Comparison of ENCODE assay signal across 1 cellular context in the genomic region with DNA sequence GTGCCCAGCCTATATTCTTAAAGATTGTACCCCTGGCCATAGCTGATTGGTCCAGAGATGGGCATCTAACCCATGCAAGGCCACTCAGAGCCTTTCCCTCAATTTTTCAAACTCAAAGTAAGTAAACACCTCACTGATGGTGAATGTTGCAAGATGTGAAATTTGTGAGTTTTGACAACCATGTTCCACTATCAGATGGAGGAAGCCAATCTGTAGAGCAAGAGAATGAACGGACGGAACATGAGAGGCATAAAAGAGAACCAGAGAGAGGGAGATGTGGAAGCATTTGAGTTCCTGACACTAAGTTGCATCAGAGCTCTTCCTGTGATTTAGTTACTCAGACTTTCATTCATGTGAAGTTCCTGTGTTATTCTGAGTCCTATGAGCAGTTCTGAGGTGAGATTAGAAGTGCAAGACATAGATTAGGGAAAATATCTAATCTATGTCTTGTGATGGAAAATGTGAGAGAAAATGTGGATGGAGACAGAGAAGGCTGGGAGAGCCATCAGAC.
A peak's percentile ranks its signal among the peaks of the same experiment; 100 is the strongest.
TF ChIP-seq lines count a peak whose summit lies in the region.

No MANE protein-coding gene starts in this region.

TF ChIP-seq in K562, 482 proteins besides CTCF, POLR2A, EP300 and RAD21 (continued from another document and continues in another):
- TF ChIP-seq, protein P1, sequence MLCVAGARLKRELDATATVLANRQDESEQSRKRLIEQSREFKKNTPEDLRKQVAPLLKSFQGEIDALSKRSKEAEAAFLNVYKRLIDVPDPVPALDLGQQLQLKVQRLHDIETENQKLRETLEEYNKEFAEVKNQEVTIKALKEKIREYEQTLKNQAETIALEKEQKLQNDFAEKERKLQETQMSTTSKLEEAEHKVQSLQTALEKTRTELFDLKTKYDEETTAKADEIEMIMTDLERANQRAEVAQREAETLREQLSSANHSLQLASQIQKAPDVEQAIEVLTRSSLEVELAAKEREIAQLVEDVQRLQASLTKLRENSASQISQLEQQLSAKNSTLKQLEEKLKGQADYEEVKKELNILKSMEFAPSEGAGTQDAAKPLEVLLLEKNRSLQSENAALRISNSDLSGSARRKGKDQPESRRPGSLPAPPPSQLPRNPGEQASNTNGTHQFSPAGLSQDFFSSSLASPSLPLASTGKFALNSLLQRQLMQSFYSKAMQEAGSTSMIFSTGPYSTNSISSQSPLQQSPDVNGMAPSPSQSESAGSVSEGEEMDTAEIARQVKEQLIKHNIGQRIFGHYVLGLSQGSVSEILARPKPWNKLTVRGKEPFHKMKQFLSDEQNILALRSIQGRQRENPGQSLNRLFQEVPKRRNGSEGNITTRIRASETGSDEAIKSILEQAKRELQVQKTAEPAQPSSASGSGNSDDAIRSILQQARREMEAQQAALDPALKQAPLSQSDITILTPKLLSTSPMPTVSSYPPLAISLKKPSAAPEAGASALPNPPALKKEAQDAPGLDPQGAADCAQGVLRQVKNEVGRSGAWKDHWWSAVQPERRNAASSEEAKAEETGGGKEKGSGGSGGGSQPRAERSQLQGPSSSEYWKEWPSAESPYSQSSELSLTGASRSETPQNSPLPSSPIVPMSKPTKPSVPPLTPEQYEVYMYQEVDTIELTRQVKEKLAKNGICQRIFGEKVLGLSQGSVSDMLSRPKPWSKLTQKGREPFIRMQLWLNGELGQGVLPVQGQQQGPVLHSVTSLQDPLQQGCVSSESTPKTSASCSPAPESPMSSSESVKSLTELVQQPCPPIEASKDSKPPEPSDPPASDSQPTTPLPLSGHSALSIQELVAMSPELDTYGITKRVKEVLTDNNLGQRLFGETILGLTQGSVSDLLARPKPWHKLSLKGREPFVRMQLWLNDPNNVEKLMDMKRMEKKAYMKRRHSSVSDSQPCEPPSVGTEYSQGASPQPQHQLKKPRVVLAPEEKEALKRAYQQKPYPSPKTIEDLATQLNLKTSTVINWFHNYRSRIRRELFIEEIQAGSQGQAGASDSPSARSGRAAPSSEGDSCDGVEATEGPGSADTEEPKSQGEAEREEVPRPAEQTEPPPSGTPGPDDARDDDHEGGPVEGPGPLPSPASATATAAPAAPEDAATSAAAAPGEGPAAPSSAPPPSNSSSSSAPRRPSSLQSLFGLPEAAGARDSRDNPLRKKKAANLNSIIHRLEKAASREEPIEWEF (CRISPR knock-in tag; IDR thresholded peaks at IDR 0.05) = no peak
- TF ChIP-seq TRIM24 (IDR thresholded peaks at IDR 0.05) (peak; percentile 43 to 48; a peak in 2 of 4 replicates), ZNF175 (CRISPR knock-in tag; IDR thresholded peaks at IDR 0.05; ENCODE audit: low read depth) (peak; percentile 90), HEY1 (CRISPR knock-in tag; IDR thresholded peaks at IDR 0.05; ENCODE audit: borderline replicate concordance) (no peak), HOXB6 (CRISPR knock-in tag; IDR thresholded peaks at IDR 0.05; ENCODE audit: borderline replicate concordance) (no peak), PHF20 (IDR thresholded peaks at IDR 0.05; ENCODE audit: partially characterized antibody) (no peak), NFE2 (IDR thresholded peaks at IDR 0.05; ENCODE audit: low read depth) (no peak), RUNX1 (IDR thresholded peaks at IDR 0.05; ENCODE audit: low read depth) (no peak), ETV1 (tag; conservative IDR thresholded peaks at IDR 0.05; ENCODE audit: low read depth) (no peak), PYGO2 (tag; IDR thresholded peaks at IDR 0.05) (no peak), ZNF165 (CRISPR knock-in tag; IDR thresholded peaks at IDR 0.05; ENCODE audit: borderline replicate concordance) (no peak), ZNF57 (CRISPR knock-in tag; IDR thresholded peaks at IDR 0.05) (no peak), NR2F6 (CRISPR knock-in tag; IDR thresholded peaks at IDR 0.05) (no peak), RBBP5 (IDR thresholded peaks at IDR 0.05; ENCODE audit: borderline replicate concordance, insufficient read depth, low read length, poor library complexity, severe bottlenecking) (no peak), KAT8 (IDR thresholded peaks at IDR 0.05; ENCODE audit: low read depth) (no peak), MTA3 (IDR thresholded peaks at IDR 0.05; ENCODE audit: borderline replicate concordance) (no peak), ZNF584 (CRISPR knock-in tag; IDR thresholded peaks at IDR 0.05; ENCODE audit: low read depth) (peak; percentile 61), CEBPG (CRISPR knock-in tag; IDR thresholded peaks at IDR 0.05) (peak; percentile 42; the same call in 1 of the 2 replicates), CEBPG (tag; conservative IDR thresholded peaks at IDR 0.05 in 1 of 2, IDR thresholded peaks at IDR 0.05 in 1 of 2) (peak in 1 of 2 experiments; percentile 96; a peak in 2 of 4 replicates), CHCHD3 (CRISPR knock-in tag; IDR thresholded peaks at IDR 0.05) (no peak), MEIS2 (IDR thresholded peaks at IDR 0.05; ENCODE audit: partially characterized antibody) (no peak), CREM (IDR thresholded peaks at IDR 0.05; ENCODE audit: low read depth) (no peak)
- TF ChIP-seq, protein P2, sequence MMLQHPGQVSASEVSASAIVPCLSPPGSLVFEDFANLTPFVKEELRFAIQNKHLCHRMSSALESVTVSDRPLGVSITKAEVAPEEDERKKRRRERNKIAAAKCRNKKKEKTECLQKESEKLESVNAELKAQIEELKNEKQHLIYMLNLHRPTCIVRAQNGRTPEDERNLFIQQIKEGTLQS (IDR thresholded peaks at IDR 0.05) = peak; percentile 44; the same call in 1 of the 2 replicates
- TF ChIP-seq, protein P2 (CRISPR knock-in tag; conservative IDR thresholded peaks at IDR 0.05) = no peak
- TF ChIP-seq, protein P3, sequence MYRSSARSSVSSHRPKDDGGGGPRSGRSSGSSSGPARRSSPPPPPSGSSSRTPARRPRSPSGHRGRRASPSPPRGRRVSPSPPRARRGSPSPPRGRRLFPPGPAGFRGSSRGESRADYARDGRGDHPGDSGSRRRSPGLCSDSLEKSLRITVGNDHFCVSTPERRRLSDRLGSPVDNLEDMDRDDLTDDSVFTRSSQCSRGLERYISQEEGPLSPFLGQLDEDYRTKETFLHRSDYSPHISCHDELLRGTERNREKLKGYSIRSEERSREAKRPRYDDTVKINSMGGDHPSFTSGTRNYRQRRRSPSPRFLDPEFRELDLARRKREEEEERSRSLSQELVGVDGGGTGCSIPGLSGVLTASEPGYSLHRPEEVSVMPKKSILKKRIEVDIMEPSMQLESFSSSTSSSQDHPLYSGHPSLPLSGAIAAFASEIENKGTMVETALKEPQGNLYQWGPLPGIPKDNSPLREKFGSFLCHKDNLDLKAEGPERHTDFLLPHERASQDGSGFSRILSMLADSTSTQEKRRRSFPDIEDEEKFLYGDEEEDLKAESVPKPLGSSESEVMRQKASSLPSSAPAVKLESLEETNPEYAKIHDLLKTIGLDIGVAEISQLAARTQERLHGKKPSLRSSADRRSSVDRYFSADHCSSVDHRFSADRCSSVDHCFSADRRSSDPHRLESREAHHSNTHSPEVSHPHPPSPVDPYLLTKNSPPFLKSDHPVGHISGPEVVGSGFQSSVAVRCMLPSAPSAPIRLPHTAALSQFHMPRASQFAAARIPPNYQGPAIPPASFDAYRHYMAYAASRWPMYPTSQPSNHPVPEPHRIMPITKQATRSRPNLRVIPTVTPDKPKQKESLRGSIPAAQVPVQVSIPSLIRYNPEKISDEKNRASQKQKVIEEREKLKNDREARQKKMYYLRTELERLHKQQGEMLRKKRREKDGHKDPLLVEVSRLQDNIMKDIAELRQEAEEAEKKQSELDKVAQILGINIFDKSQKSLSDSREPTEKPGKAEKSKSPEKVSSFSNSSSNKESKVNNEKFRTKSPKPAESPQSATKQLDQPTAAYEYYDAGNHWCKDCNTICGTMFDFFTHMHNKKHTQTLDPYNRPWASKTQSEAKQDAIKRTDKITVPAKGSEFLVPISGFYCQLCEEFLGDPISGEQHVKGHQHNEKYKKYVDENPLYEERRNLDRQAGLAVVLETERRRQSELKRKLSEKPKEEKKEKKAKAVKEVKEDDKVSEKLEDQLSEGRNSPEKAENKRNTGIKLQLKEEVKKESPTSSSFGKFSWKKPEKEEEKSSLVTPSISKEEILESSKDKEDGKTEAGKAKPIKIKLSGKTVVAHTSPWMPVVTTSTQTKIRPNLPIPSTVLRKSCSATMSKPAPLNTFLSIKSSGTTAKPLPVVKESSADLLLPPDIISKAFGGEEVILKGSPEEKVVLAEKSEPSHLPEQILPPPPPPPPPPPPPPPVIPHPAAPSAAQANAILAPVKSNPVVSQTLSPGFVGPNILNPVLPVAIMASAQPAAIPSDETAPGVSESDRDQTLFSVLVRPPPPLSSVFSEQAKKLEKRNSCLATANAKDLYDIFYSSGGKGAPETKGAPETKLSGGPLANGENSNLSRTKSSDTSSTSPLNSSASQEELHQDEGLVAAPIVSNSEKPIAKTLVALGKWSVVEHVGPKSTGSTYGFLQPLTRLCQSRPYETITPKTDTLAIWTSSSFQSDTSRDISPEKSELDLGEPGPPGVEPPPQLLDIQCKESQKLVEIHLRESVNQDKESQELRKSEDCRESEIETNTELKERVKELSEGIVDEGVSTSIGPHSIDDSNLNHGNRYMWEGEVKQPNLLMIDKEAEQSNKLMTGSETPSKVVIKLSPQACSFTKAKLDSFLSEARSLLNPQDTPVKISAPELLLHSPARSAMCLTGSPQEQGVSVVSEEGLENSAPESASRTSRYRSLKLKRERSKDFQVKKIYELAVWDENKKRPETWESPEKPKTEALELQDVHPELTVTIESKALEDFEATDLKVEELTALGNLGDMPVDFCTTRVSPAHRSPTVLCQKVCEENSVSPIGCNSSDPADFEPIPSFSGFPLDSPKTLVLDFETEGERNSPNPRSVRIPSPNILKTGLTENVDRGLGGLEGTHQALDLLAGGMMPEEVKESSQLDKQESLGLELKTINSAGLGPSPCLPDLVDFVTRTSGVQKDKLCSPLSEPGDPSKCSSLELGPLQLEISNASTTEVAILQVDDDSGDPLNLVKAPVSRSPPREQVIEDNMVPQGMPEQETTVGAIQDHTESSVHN (IDR thresholded peaks at IDR 0.05; ENCODE audit: borderline replicate concordance in 1 of 2, low read depth in 1 of 2) = no peak
- TF ChIP-seq, protein P4, sequence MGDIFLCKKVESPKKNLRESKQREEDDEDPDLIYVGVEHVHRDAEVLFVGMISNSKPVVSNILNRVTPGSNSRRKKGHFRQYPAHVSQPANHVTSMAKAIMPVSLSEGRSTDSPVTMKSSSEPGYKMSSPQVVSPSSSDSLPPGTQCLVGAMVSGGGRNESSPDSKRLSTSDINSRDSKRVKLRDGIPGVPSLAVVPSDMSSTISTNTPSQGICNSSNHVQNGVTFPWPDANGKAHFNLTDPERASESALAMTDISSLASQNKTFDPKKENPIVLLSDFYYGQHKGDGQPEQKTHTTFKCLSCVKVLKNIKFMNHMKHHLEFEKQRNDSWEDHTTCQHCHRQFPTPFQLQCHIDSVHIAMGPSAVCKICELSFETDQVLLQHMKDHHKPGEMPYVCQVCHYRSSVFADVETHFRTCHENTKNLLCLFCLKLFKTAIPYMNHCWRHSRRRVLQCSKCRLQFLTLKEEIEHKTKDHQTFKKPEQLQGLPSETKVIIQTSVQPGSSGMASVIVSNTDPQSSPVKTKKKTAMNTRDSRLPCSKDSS (IDR thresholded peaks at IDR 0.05; ENCODE audit: low read depth, partially characterized antibody) = no peak
- TF ChIP-seq, protein P5, sequence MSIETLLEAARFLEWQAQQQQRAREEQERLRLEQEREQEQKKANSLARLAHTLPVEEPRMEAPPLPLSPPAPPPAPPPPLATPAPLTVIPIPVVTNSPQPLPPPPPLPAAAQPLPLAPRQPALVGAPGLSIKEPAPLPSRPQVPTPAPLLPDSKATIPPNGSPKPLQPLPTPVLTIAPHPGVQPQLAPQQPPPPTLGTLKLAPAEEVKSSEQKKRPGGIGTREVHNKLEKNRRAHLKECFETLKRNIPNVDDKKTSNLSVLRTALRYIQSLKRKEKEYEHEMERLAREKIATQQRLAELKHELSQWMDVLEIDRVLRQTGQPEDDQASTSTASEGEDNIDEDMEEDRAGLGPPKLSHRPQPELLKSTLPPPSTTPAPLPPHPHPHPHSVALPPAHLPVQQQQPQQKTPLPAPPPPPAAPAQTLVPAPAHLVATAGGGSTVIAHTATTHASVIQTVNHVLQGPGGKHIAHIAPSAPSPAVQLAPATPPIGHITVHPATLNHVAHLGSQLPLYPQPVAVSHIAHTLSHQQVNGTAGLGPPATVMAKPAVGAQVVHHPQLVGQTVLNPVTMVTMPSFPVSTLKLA (conservative IDR thresholded peaks at IDR 0.05) = no peak
- TF ChIP-seq, protein P6, sequence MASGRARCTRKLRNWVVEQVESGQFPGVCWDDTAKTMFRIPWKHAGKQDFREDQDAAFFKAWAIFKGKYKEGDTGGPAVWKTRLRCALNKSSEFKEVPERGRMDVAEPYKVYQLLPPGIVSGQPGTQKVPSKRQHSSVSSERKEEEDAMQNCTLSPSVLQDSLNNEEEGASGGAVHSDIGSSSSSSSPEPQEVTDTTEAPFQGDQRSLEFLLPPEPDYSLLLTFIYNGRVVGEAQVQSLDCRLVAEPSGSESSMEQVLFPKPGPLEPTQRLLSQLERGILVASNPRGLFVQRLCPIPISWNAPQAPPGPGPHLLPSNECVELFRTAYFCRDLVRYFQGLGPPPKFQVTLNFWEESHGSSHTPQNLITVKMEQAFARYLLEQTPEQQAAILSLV (tag; IDR thresholded peaks at IDR 0.05) = no peak
- TF ChIP-seq, protein P7, sequence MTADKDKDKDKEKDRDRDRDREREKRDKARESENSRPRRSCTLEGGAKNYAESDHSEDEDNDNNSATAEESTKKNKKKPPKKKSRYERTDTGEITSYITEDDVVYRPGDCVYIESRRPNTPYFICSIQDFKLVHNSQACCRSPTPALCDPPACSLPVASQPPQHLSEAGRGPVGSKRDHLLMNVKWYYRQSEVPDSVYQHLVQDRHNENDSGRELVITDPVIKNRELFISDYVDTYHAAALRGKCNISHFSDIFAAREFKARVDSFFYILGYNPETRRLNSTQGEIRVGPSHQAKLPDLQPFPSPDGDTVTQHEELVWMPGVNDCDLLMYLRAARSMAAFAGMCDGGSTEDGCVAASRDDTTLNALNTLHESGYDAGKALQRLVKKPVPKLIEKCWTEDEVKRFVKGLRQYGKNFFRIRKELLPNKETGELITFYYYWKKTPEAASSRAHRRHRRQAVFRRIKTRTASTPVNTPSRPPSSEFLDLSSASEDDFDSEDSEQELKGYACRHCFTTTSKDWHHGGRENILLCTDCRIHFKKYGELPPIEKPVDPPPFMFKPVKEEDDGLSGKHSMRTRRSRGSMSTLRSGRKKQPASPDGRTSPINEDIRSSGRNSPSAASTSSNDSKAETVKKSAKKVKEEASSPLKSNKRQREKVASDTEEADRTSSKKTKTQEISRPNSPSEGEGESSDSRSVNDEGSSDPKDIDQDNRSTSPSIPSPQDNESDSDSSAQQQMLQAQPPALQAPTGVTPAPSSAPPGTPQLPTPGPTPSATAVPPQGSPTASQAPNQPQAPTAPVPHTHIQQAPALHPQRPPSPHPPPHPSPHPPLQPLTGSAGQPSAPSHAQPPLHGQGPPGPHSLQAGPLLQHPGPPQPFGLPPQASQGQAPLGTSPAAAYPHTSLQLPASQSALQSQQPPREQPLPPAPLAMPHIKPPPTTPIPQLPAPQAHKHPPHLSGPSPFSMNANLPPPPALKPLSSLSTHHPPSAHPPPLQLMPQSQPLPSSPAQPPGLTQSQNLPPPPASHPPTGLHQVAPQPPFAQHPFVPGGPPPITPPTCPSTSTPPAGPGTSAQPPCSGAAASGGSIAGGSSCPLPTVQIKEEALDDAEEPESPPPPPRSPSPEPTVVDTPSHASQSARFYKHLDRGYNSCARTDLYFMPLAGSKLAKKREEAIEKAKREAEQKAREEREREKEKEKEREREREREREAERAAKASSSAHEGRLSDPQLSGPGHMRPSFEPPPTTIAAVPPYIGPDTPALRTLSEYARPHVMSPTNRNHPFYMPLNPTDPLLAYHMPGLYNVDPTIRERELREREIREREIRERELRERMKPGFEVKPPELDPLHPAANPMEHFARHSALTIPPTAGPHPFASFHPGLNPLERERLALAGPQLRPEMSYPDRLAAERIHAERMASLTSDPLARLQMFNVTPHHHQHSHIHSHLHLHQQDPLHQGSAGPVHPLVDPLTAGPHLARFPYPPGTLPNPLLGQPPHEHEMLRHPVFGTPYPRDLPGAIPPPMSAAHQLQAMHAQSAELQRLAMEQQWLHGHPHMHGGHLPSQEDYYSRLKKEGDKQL (CRISPR knock-in tag; IDR thresholded peaks at IDR 0.05; ENCODE audit: borderline replicate concordance) = no peak
